In genomic region chr11:33157103-33158027, GRCh38 we compare ENCODE assay signal across 13 cellular contexts. TPM values are rescaled to one million over a fixed set of nuclear protein-coding genes. Genes with fewer than 3 reads are reported as not detected.
DNase-seq lines count a peak whose midpoint lies in the region; ATAC-seq and TF ChIP-seq lines count a peak whose summit lies in the region.
"Had no signal": no experiment of that assay in that cellular context is flagged by ENCODE, and none has a peak within 500 bp of the region (broad histone marks: within the 10 kb centered on the region; RNA-seq: fewer than 3 reads in every experiment).

No MANE protein-coding gene starts in this region.

- H3K4me3 Mint-ChIP-seq in activated CD4-positive, alpha-beta T cell treated with anti-CD3 and anti-CD28 coated beads, Interleukin-2, amount 10 ng/mL, durations not matched to agents 24 days and 14 days, result peak overlapping the region; percentile 32
- no peak overlapping the region for H3K4me3 Mint-ChIP-seq in chondrocyte (ENCODE audit: unreplicated experiment)

- H3K79me2 ChIP-seq in osteoblast (ENCODE audit: insufficient read depth, low read length), result peaks cover 88% of the 10 kb centered on the region

- peaks cover 24% of the 10 kb centered on the region for H3K4me1 ChIP-seq in osteoblast (ENCODE audit: insufficient read depth, low read length)

- intact Hi-C loops in activated CD4-positive, alpha-beta T cell treated with anti-CD3 and anti-CD28 coated beads, Interleukin-2, amount 10 ng/mL, durations not matched to agents 24 days and 14 days (cut with micrococcal nuclease), result no loop called here

- H3K9me3 ChIP-seq in osteoblast (ENCODE audit: low read depth, low read length), result no peaks in the 10 kb centered on the region

- no peak for ATAC-seq in HG03521 (IDR thresholded peaks at IDR 0.05; ENCODE audit: unreplicated experiment)
- ATAC-seq in GM18909 (IDR thresholded peaks at IDR 0.05; ENCODE audit: poor library complexity, unreplicated experiment), result no peak

- H3K27ac ChIP-seq in osteoblast (ENCODE audit: low read depth, low read length), result no peak overlapping the region

- no peaks in the 10 kb centered on the region for H3K27me3 ChIP-seq in osteoblast (ENCODE audit: insufficient read depth, low read length)

- H3K27ac Mint-ChIP-seq in activated CD4-positive, alpha-beta T cell treated with anti-CD3 and anti-CD28 coated beads, Interleukin-2, amount 10 ng/mL, durations not matched to agents 24 days and 14 days, result no peak overlapping the region
- peak overlapping the region; percentile 55 for H3K27ac Mint-ChIP-seq in chondrocyte (ENCODE audit: unreplicated experiment)

- H2AFZ ChIP-seq in osteoblast (ENCODE audit: low read length), result no peak overlapping the region

- DNase-seq in activated CD4-positive, alpha-beta T cell treated with anti-CD3 and anti-CD28 coated beads, Interleukin-2, amount 10 ng/mL, durations not matched to agents 24 days and 14 days, result peak; percentile 39
- DNase-seq in activated CD4-positive, alpha-beta T cell treated with anti-CD3 and anti-CD28 coated beads for 1 hour, result no peak
- DNase-seq in NB4 (ENCODE audit: low read depth), result no peak
- DNase-seq in chondrocyte (ENCODE audit: low spot score), result no peak
- DNase-seq in osteoblast (ENCODE audit: insufficient read length, low spot score, missing footprints), result no peak
- no peak for DNase-seq in activated naive CD4-positive, alpha-beta T cell treated with anti-CD3 and anti-CD28 coated beads, Interleukin-2, amount 50 U/mL, for 16 hours
- DNase-seq: activated CD4-positive, CD25-positive, alpha-beta regulatory T cell; central memory CD4-positive, alpha-beta T cell; NCI-H524 treated with DMSO at 0.1 percent for 48 hours; SIG-M5; small intestine had no signal

- H3K36me3 ChIP-seq in osteoblast (ENCODE audit: insufficient read depth, low read length), result no peaks in the 10 kb centered on the region

- H3K4me2 ChIP-seq in osteoblast (ENCODE audit: insufficient read depth, low read length), result peak overlapping the region; percentile 55

- TF ChIP-seq CTCF in NB4 (IDR thresholded peaks at IDR 0.05; ENCODE audit: low read depth, low read length) (no peak), chondrocyte (IDR thresholded peaks at IDR 0.05) (no peak), osteoblast (IDR thresholded peaks at IDR 0.05; ENCODE audit: extremely low read depth, low read depth, low read length) (no peak)

- H3K4me3 ChIP-seq in NB4 (ENCODE audit: low read depth, low read length) (peak overlapping the region; percentile 54), osteoblast (ENCODE audit: insufficient read depth, low read length) (no peak overlapping the region)

- peaks cover 57% of the 10 kb centered on the region for H4K20me1 ChIP-seq in osteoblast (ENCODE audit: insufficient read depth, low read length)

- no peak for TF ChIP-seq POLR2A in NB4 (IDR thresholded peaks at IDR 0.05; ENCODE audit: extremely low read depth, insufficient read length)

- H3K27me3 Mint-ChIP-seq in activated CD4-positive, alpha-beta T cell treated with anti-CD3 and anti-CD28 coated beads, Interleukin-2, amount 10 ng/mL, durations not matched to agents 24 days and 14 days, result no peaks in the 10 kb centered on the region
- H3K27me3 Mint-ChIP-seq in chondrocyte (ENCODE audit: low read depth), result no peaks in the 10 kb centered on the region

- H3K4me1 Mint-ChIP-seq in activated CD4-positive, alpha-beta T cell treated with anti-CD3 and anti-CD28 coated beads, Interleukin-2, amount 10 ng/mL, durations not matched to agents 24 days and 14 days, result peaks cover 42% of the 10 kb centered on the region
- H3K4me1 Mint-ChIP-seq in chondrocyte (ENCODE audit: low read depth), result peaks cover 52% of the 10 kb centered on the region

- H3K36me3 Mint-ChIP-seq in activated CD4-positive, alpha-beta T cell treated with anti-CD3 and anti-CD28 coated beads, Interleukin-2, amount 10 ng/mL, durations not matched to agents 24 days and 14 days (ENCODE audit: low read depth), result peaks cover 52% of the 10 kb centered on the region
- peaks cover 3% of the 10 kb centered on the region for H3K36me3 Mint-ChIP-seq in chondrocyte (ENCODE audit: low read depth)

- peaks cover 3% of the 10 kb centered on the region for H3K9me3 Mint-ChIP-seq in activated CD4-positive, alpha-beta T cell treated with anti-CD3 and anti-CD28 coated beads, Interleukin-2, amount 10 ng/mL, durations not matched to agents 24 days and 14 days
- H3K9me3 Mint-ChIP-seq in chondrocyte (ENCODE audit: low read depth), result no peaks in the 10 kb centered on the region

RNA-seq across cellular contexts. Expression of gene CSTF3, which starts 3.9 kb away (rescaled TPM):
- 36.6 and 38.7 TPM in 2 replicates for total RNA-seq in activated CD4-positive, alpha-beta T cell treated with anti-CD3 and anti-CD28 coated beads, Interleukin-2, amount 10 ng/mL, durations not matched to agents 24 days and 14 days
- total RNA-seq in chondrocyte (17.9 to 37.9 TPM (median 20.2 TPM) in 3 replicates), osteoblast (15.0 and 16.3 TPM in 2 replicates)
